Comparison of ENCODE assay signal across 29 cellular contexts in genomic region chr2:215188078-215188477, GRCh38. TPM values are rescaled to one million over a fixed set of nuclear protein-coding genes. Genes with fewer than 3 reads are reported as not detected.
DNase-seq lines count a peak whose midpoint lies in the region; ATAC-seq, FAIRE-seq and TF ChIP-seq lines count a peak whose summit lies in the region.
"Had no signal": no experiment of that assay in that cellular context is flagged by ENCODE, and none has a peak within 500 bp of the region (broad histone marks: within the 10 kb centered on the region; RNA-seq: fewer than 3 reads in every experiment).

No MANE protein-coding gene starts in this region.

- no peak overlapping the region for H3K56ac ChIP-seq in mesendoderm (ENCODE audit: low read length)

- no peaks in the 10 kb centered on the region for H3K79me2 ChIP-seq in mesendoderm (ENCODE audit: control insufficient read depth, insufficient read depth, low read length)

- H3K36me3 ChIP-seq in RWPE2 (ENCODE audit: low read depth) = no peaks in the 10 kb centered on the region
- H3K36me3 ChIP-seq in bronchial epithelial cell (ENCODE audit: control insufficient read depth, insufficient read depth, low read length) = no peaks in the 10 kb centered on the region
- H3K36me3 ChIP-seq in mesendoderm (ENCODE audit: control insufficient read depth, insufficient read depth, low read length) = no peaks in the 10 kb centered on the region
- no peaks in the 10 kb centered on the region for H3K36me3 ChIP-seq in spleen
- H3K36me3 ChIP-seq: breast epithelium, thoracic aorta had no signal

- H4K5ac ChIP-seq in mesendoderm (ENCODE audit: low read length) = no peak overlapping the region

- H3K9me3 ChIP-seq in RWPE2 (ENCODE audit: severe bottlenecking) (no peaks in the 10 kb centered on the region), spleen (no peaks in the 10 kb centered on the region)
- H3K9me3 ChIP-seq: breast epithelium, thoracic aorta had no signal

- TF ChIP-seq POLR2A in spleen (IDR thresholded peaks at IDR 0.05) = no peak

- H3K18ac ChIP-seq in mesendoderm (ENCODE audit: low read length) = no peak overlapping the region

- TF ChIP-seq CTCF in RWPE2 (IDR thresholded peaks at IDR 0.05; ENCODE audit: poor library complexity, severe bottlenecking) (no peak), bronchial epithelial cell (IDR thresholded peaks at IDR 0.05; ENCODE audit: insufficient read depth, low read length, severe bottlenecking) (no peak), spleen (IDR thresholded peaks at IDR 0.05 in 8 of 11, conservative IDR thresholded peaks at IDR 0.05 in 3 of 11) (no peak), foreskin fibroblast (IDR thresholded peaks at IDR 0.05; ENCODE audit: low read depth, low read length) (no peak)

- no peak overlapping the region for H4K8ac ChIP-seq in mesendoderm (ENCODE audit: low read depth, low read length)

- no peak overlapping the region for H2BK5ac ChIP-seq in mesendoderm (ENCODE audit: low read length)

- H3K4me3 ChIP-seq in RWPE2 (ENCODE audit: severe bottlenecking) (no peak overlapping the region), bronchial epithelial cell (ENCODE audit: low read depth, low read length) (no peak overlapping the region), mesendoderm (ENCODE audit: low read length) (no peak overlapping the region), spleen (no peak overlapping the region), foreskin fibroblast (ENCODE audit: low read depth in 1 of 2, low read length in 2 of 2) (no peak overlapping the region)
- H3K4me3 ChIP-seq: breast epithelium, thoracic aorta had no signal

- H3K27me3 ChIP-seq in RWPE2 (ENCODE audit: insufficient read depth, poor library complexity, severe bottlenecking) = no peaks in the 10 kb centered on the region
- no peaks in the 10 kb centered on the region for H3K27me3 ChIP-seq in bronchial epithelial cell (ENCODE audit: control insufficient read depth, insufficient read depth, low read length)
- H3K27me3 ChIP-seq in mesendoderm (ENCODE audit: insufficient read depth, low read length, poor library complexity) = no peaks in the 10 kb centered on the region
- no peaks in the 10 kb centered on the region for H3K27me3 ChIP-seq in spleen (replicated peaks in 1 of 7)
- H3K27me3 ChIP-seq: breast epithelium had no signal

- H3K4ac ChIP-seq in mesendoderm (ENCODE audit: low read depth, low read length) = no peak overlapping the region

- H3K4me1 ChIP-seq in RWPE2 (ENCODE audit: insufficient read depth, poor library complexity, severe bottlenecking) = peaks cover 9% of the 10 kb centered on the region
- H3K4me1 ChIP-seq in mesendoderm (ENCODE audit: control insufficient read depth, low read depth, low read length) = no peaks in the 10 kb centered on the region
- no peaks in the 10 kb centered on the region for H3K4me1 ChIP-seq in spleen
- H3K4me1 ChIP-seq: breast epithelium had no signal

- no peak overlapping the region for H3K9ac ChIP-seq in mesendoderm (ENCODE audit: low read length)

- no peaks in the 10 kb centered on the region for H3K79me1 ChIP-seq in mesendoderm (ENCODE audit: low read length)

- intact Hi-C loops in spleen (cut with DNase I; ENCODE audit: low total_unique reads) = no loop called here

- ATAC-seq in RWPE2 (ENCODE audit: low read depth) = no peak
- ATAC-seq: naive thymus-derived CD8-positive, alpha-beta T cell had no signal

- no peak overlapping the region for H2BK120ac ChIP-seq in mesendoderm (ENCODE audit: low read depth, low read length)

- H3K23ac ChIP-seq in mesendoderm (ENCODE audit: low read length) = no peak overlapping the region

- H2AK5ac ChIP-seq in mesendoderm (ENCODE audit: low read length) = no peak overlapping the region

- H2BK15ac ChIP-seq in mesendoderm (replicated peaks; ENCODE audit: low read depth) = no peak overlapping the region

- no peak overlapping the region for H3K4me2 ChIP-seq in mesendoderm (ENCODE audit: low read length)

- H3K27ac ChIP-seq in RWPE2 (ENCODE audit: poor library complexity, severe bottlenecking) (peak overlapping the region; percentile 74), mesendoderm (ENCODE audit: low read depth, low read length) (no peak overlapping the region), spleen (no peak overlapping the region)
- H3K27ac ChIP-seq: breast epithelium, C4-2B, thoracic aorta had no signal

- FAIRE-seq in bronchial epithelial cell (lab: Jason Lieb, UNC) = no peak
- FAIRE-seq: colon, frontal cortex, urothelium cell line had no signal

- DNase-seq in HCEC 1CT (peak; percentile 3), RWPE2 (ENCODE audit: low spot score) (no peak), bronchial epithelial cell (ENCODE audit: low read depth) (peak; percentile 37), mesendoderm (peak; percentile 10), spleen (no peak), foreskin fibroblast (no peak)
- DNase-seq in activated naive CD4-positive, alpha-beta T cell treated with Interleukin-2 at 50 U/mL for 16 hours = no peak
- DNase-seq: activated CD4-positive, alpha-beta memory T cell treated with anti-CD3 and anti-CD28 coated beads for 36 hours; activated CD8-positive, alpha-beta memory T cell treated with anti-CD3 and anti-CD28 coated beads, Interleukin-2, amount 50 U/mL, for 4 hours; activated naive CD4-positive, alpha-beta T cell treated with anti-CD3 and anti-CD28 coated beads, Interleukin-2, amount 10 ng/mL, durations not matched to agents 7 days and 5 days; effector memory CD4-positive, alpha-beta T cell; GOT3; islet precursor cell; naive thymus-derived CD8-positive, alpha-beta T cell; NCI-H1436; NCI-H2081 treated with DMSO at 0.1 percent for 48 hours; NCI-H446 treated with DMSO at 0.1 percent for 48 hours; stimulated activated naive CD4-positive, alpha-beta T cell; T-helper 9 cell had no signal

RNA-seq across cellular contexts. Expression of gene ABCA12, which starts 49.7 kb away (rescaled TPM):
- total RNA-seq in bronchial epithelial cell = 7.1 and 23.7 TPM in 2 replicates
- 0.03 TPM for polyA plus RNA-seq in mesendoderm (2013, experiment 1 of 2)
- polyA plus RNA-seq in mesendoderm (2013, experiment 2 of 2) = 0.01 TPM
- total RNA-seq in spleen = not detected
- not detected for polyA plus RNA-seq in spleen
- total RNA-seq: activated CD4-positive, alpha-beta memory T cell treated with anti-CD3 and anti-CD28 coated beads for 36 hours; activated T-helper 1 cell treated with anti-CD3 and anti-CD28 coated beads, Interleukin-12 subunit alpha, Interleukin-12 subunit beta, Interleukin-2, Interleukin-4 antibody, amounts not matched to agents 30 ng/mL and 10 ng/mL and 1 ng/mL, durations not matched to agents 14 hours and 24 hours and 36 hours; liver; naive thymus-derived CD8-positive, alpha-beta T cell; omental fat pad had no signal
- polyA plus RNA-seq: IgD-negative memory B cell; naive thymus-derived CD8-positive, alpha-beta T cell had no signal

Comparison
In these comparisons a context has a peak if more than half of its experiments do, and no peak if none do; other contexts are left out.
1. DNase-seq: peak in HCEC 1CT (single experiment), bronchial epithelial cell (single experiment) and mesendoderm (single experiment); none in RWPE2 (single experiment), activated naive CD4-positive, alpha-beta T cell treated with Interleukin-2 at 50 U/mL for 16 hours (single experiment), spleen (single experiment) and foreskin fibroblast (0 of 2).